8 cellular contexts compared by ENCODE assay signal in the genomic region with DNA sequence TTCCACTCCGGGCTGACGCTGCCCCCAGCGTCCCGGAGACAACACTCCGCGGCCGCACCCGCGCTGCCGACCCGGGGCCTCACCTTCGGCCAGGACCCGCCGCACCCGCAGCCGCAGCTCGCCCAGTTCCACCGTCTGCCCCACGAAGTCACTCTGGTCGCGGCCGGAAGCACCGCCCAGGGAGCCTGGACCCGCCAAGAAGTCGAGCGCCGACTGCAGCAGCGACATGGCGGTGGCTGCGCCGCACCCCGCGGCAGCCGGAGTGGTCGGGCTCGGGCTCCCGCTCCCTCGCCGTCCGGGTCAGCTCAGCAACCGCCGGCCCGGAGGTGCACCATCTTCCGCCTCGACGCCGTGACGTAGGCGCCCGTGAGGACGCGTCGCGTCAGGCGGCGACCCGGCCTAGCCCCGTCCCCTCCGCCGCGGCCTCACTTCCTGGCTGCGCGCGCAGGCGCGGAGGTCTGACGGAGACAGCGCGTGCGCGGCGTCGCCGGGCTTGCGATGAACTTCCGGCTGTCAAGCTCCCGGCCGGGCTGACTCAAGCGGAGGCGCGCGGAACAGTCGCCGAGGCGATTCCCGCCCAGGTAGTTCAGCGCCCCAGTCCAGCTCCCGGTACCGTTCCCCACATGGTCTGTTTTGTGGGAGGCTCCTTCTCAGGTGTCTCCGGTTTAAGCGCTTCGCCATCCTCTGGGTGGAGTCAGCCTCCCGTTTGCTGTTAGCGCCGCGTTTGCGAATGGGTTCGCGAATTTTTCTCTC. TPM values are rescaled to one million over a fixed set of nuclear protein-coding genes. Genes with fewer than 3 reads are reported as not detected.
DNase-seq lines count a peak whose midpoint lies in the region; ATAC-seq and TF ChIP-seq lines count a peak whose summit lies in the region.

A gene (minus strand): TSS at position 357 of the 753 bp plus-strand sequence. CDS start 129 bp downstream, at position 228.
A gene with protein sequence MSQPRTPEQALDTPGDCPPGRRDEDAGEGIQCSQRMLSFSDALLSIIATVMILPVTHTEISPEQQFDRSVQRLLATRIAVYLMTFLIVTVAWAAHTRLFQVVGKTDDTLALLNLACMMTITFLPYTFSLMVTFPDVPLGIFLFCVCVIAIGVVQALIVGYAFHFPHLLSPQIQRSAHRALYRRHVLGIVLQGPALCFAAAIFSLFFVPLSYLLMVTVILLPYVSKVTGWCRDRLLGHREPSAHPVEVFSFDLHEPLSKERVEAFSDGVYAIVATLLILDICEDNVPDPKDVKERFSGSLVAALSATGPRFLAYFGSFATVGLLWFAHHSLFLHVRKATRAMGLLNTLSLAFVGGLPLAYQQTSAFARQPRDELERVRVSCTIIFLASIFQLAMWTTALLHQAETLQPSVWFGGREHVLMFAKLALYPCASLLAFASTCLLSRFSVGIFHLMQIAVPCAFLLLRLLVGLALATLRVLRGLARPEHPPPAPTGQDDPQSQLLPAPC (plus strand): TSS at position 501 of the 753 bp plus-strand sequence. CDS start 15,280 bp downstream, outside the sequence.

- DNase-seq in NCI-H1048 (lab: John Stamatoyannopoulos, UW) (peak; percentile 84), SK-N-SH (peak; percentile 99), germinal center (ENCODE audit: low spot score) (peak; percentile 98), non-pigmented ciliary epithelial cell (ENCODE audit: low read depth) (peak; percentile 61), substantia nigra (lab: John Stamatoyannopoulos, UW) (peak; percentile 51 to 97 (median 90))
- peak; percentile 96 for DNase-seq in activated naive CD4-positive, alpha-beta T cell treated with anti-CD3 and anti-CD28 coated beads, Interleukin-2, amount 50 U/mL, for 16 hours

- no peak for TF ChIP-seq CTCF in SK-N-SH (IDR thresholded peaks at IDR 0.05)

- no peaks in the 10 kb centered on the region for H3K9me3 ChIP-seq in SK-N-SH

- peaks cover 53% of the 10 kb centered on the region for H3K79me2 ChIP-seq in SK-N-SH (ENCODE audit: insufficient read depth)

- peaks cover 5% of the 10 kb centered on the region for H3F3A ChIP-seq in SK-N-SH (replicated peaks; ENCODE audit: insufficient read depth)

- ATAC-seq in HG02588 (IDR thresholded peaks at IDR 0.05; ENCODE audit: unreplicated experiment) = peak; percentile 91

- no peaks in the 10 kb centered on the region for H3K27me3 ChIP-seq in SK-N-SH (ENCODE audit: insufficient read depth)

- peak within 1 kb of the TSS; percentile 91 for H2AFZ ChIP-seq in SK-N-SH (ENCODE audit: low read depth)

- peak within 1 kb of the TSS; percentile 85 for H3K4me2 ChIP-seq in SK-N-SH

- TF ChIP-seq EP300 in SK-N-SH (IDR thresholded peaks at IDR 0.05; ENCODE audit: borderline replicate concordance in 1 of 2, low read depth in 1 of 2, low read length in 1 of 2) = no peak

- CTCF ChIA-PET in SK-N-SH (lab: Yijun Ruan, JAX) = interaction anchor here (0.6 to 4.8 kb wide), 3 partner anchors 55 to 877 kb away, joined by 3 to 22 read pairs (median 3); a partner anchor contains a TSS

- H3K4me3 ChIP-seq in GM08714 (ENCODE audit: low read length) = peak within 1 kb of the TSS; percentile 87
- H3K4me3 ChIP-seq in SK-N-SH (ENCODE audit: low read depth in 2 of 2, low read length in 1 of 2) = peak within 1 kb of the TSS; percentile 98 to 100

- TF ChIP-seq RAD21 in SK-N-SH (IDR thresholded peaks at IDR 0.05; ENCODE audit: low read length) = no peak

- H4K20me1 ChIP-seq in SK-N-SH (ENCODE audit: insufficient read depth) = peaks cover 39% of the 10 kb centered on the region

- POLR2A ChIA-PET in SK-N-SH (lab: Yijun Ruan, JAX) = interaction anchor here (0.8 to 1.0 kb wide), 2 partner anchors 55 to 150 kb away, joined by 3 to 4 read pairs; a partner anchor contains a TSS

- peak within 1 kb of the TSS; percentile 92 for H3K9ac ChIP-seq in SK-N-SH

- H3K4me1 ChIP-seq in SK-N-SH (ENCODE audit: control insufficient read depth in 1 of 2, insufficient read depth in 2 of 2, low read depth in 1 of 2, low read length in 1 of 2) = peaks cover 5 to 18% of the 10 kb centered on the region in 2 experiments; a peak in 3 of 4 replicates

- no peaks in the 10 kb centered on the region for H3K36me3 ChIP-seq in SK-N-SH (replicated peaks in 1 of 2; ENCODE audit: control insufficient read depth in 1 of 2, insufficient read depth in 2 of 2, low read length in 1 of 2)

- H3K27ac ChIP-seq in SK-N-SH (ENCODE audit: low read depth in 2 of 2, low read length in 1 of 2) (peak within 1 kb of the TSS; percentile 69 to 78; a peak in 3 of 4 replicates), substantia nigra (ENCODE audit: low read depth, low read length, poor library complexity, severe bottlenecking) (peak within 1 kb of the TSS; percentile 90)

- 0% methylated on average over 10 of the region's 99 CpGs for WGBS in SK-N-SH (ENCODE audit: low lambda C conversion rate)

- no peaks in the 10 kb centered on the region for H3K9me2 ChIP-seq in SK-N-SH

TF ChIP-seq in SK-N-SH, 30 proteins besides CTCF, POLR2A, EP300 and RAD21 (continues in another document):
- no peak for TF ChIP-seq EZH2phosphoT487 (IDR thresholded peaks at IDR 0.05; ENCODE audit: borderline replicate concordance, low read depth)
- TF ChIP-seq GABPA (IDR thresholded peaks at IDR 0.05; ENCODE audit: low read depth) = peak; percentile 84
- TF ChIP-seq, protein P1, sequence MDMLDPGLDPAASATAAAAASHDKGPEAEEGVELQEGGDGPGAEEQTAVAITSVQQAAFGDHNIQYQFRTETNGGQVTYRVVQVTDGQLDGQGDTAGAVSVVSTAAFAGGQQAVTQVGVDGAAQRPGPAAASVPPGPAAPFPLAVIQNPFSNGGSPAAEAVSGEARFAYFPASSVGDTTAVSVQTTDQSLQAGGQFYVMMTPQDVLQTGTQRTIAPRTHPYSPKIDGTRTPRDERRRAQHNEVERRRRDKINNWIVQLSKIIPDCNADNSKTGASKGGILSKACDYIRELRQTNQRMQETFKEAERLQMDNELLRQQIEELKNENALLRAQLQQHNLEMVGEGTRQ (IDR thresholded peaks at IDR 0.05; ENCODE audit: borderline replicate concordance, low read depth, low read length) = no peak
- TF ChIP-seq FOXJ3 (CRISPR knock-in tag; IDR thresholded peaks at IDR 0.05) = no peak
- TF ChIP-seq TEAD4 (IDR thresholded peaks at IDR 0.05; ENCODE audit: borderline replicate concordance, insufficient read depth) = no peak
- TF ChIP-seq POLR2AphosphoS5 (IDR thresholded peaks at IDR 0.05; ENCODE audit: low read depth, low read length) = peak; percentile 71
- no peak for TF ChIP-seq RXRA (IDR thresholded peaks at IDR 0.05; ENCODE audit: borderline replicate concordance, low read depth)
- peak; percentile 94 for TF ChIP-seq NRF1 (IDR thresholded peaks at IDR 0.05; ENCODE audit: low read depth, low read length)
- TF ChIP-seq, protein P2, sequence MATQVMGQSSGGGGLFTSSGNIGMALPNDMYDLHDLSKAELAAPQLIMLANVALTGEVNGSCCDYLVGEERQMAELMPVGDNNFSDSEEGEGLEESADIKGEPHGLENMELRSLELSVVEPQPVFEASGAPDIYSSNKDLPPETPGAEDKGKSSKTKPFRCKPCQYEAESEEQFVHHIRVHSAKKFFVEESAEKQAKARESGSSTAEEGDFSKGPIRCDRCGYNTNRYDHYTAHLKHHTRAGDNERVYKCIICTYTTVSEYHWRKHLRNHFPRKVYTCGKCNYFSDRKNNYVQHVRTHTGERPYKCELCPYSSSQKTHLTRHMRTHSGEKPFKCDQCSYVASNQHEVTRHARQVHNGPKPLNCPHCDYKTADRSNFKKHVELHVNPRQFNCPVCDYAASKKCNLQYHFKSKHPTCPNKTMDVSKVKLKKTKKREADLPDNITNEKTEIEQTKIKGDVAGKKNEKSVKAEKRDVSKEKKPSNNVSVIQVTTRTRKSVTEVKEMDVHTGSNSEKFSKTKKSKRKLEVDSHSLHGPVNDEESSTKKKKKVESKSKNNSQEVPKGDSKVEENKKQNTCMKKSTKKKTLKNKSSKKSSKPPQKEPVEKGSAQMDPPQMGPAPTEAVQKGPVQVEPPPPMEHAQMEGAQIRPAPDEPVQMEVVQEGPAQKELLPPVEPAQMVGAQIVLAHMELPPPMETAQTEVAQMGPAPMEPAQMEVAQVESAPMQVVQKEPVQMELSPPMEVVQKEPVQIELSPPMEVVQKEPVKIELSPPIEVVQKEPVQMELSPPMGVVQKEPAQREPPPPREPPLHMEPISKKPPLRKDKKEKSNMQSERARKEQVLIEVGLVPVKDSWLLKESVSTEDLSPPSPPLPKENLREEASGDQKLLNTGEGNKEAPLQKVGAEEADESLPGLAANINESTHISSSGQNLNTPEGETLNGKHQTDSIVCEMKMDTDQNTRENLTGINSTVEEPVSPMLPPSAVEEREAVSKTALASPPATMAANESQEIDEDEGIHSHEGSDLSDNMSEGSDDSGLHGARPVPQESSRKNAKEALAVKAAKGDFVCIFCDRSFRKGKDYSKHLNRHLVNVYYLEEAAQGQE (IDR thresholded peaks at IDR 0.05; ENCODE audit: low read depth, low read length) = no peak
- TF ChIP-seq RFX5 (IDR thresholded peaks at IDR 0.05; ENCODE audit: low read length) = no peak
- TF ChIP-seq GATA2 (CRISPR knock-in tag; IDR thresholded peaks at IDR 0.05) = no peak
- TF ChIP-seq, protein P3, sequence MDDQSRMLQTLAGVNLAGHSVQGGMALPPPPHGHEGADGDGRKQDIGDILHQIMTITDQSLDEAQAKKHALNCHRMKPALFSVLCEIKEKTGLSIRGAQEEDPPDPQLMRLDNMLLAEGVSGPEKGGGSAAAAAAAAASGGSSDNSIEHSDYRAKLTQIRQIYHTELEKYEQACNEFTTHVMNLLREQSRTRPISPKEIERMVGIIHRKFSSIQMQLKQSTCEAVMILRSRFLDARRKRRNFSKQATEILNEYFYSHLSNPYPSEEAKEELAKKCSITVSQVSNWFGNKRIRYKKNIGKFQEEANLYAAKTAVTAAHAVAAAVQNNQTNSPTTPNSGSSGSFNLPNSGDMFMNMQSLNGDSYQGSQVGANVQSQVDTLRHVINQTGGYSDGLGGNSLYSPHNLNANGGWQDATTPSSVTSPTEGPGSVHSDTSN (IDR thresholded peaks at IDR 0.05) = 0 out of 2 replicates have a peak, but pooled peaks have one; percentile 16

RNA-seq across cellular contexts. Expression of the first gene that starts in this region (rescaled TPM):
- polyA plus RNA-seq in SK-N-SH (2012; rRNA removed) = 35.9 and 36.1 TPM in 2 replicates
- polyA plus RNA-seq in SK-N-SH (2012; cell fraction: cytosol; rRNA removed) = 11.0 and 18.2 TPM in 2 replicates
- 131 and 150 TPM in 2 replicates for polyA plus RNA-seq in SK-N-SH (2012; cell fraction: nucleus; rRNA removed)

RNA-seq across cellular contexts. Expression of the second gene that starts in this region (rescaled TPM):
- polyA plus RNA-seq in SK-N-SH (2012; rRNA removed) = 43.1 and 54.2 TPM in 2 replicates
- polyA plus RNA-seq in SK-N-SH (2012; cell fraction: cytosol; rRNA removed) = 12.9 and 16.8 TPM in 2 replicates
- polyA plus RNA-seq in SK-N-SH (2012; cell fraction: nucleus; rRNA removed) = 280 and 427 TPM in 2 replicates

Comparison
In these comparisons a context has a peak if more than half of its experiments do, and no peak if none do; other contexts are left out.
1. Peak in every context shown above with its lines: DNase-seq, ATAC-seq, H3K4me3 ChIP-seq and H3K27ac ChIP-seq.